Comparison of ENCODE assay signal across 31 cellular contexts in genomic region chr6:63425493-63425892, GRCh38.
DNase-seq lines count a peak whose midpoint lies in the region; ATAC-seq, FAIRE-seq and TF ChIP-seq lines count a peak whose summit lies in the region.
"Had no signal": no experiment of that assay in that cellular context is flagged by ENCODE, and none has a peak within 500 bp of the region (broad histone marks: within the 10 kb centered on the region; RNA-seq: fewer than 3 reads in every experiment).

No MANE protein-coding gene starts in this region.

- no peak overlapping the region for H3K4me2 ChIP-seq in HepG2 (ENCODE audit: low read depth, low read length)
- H3K4me2 ChIP-seq: A549; BLaER1; BLaER1 treated with 17β-estradiol and CSF1 and Interleukin-3, amounts not matched to agents 10 nM and 100 nM had no signal

- H3K27ac ChIP-seq in HepG2 (ENCODE audit: extremely low read length, insufficient read depth, low read length) (no peak overlapping the region), right lobe of liver (no peak overlapping the region), HEK293 (ENCODE audit: extremely low read depth, low read depth, low read length) (no peak overlapping the region)
- H3K27ac ChIP-seq: 22Rv1; A549; BLaER1; BLaER1 treated with 17β-estradiol and CSF1 and Interleukin-3, amounts not matched to agents 10 nM and 100 nM; C4-2B had no signal

- H3K79me2 ChIP-seq in HepG2 (ENCODE audit: insufficient read depth, low read length): no peaks in the 10 kb centered on the region

- no peak overlapping the region for H3K9ac ChIP-seq in HepG2 (ENCODE audit: insufficient read depth, low read depth, low read length)
- H3K9ac ChIP-seq: BLaER1; BLaER1 treated with 17β-estradiol and CSF1 and Interleukin-3, amounts not matched to agents 10 nM and 100 nM had no signal

- DNase-seq in HepG2 (ENCODE audit: low spot score) (no peak), right lobe of liver (no peak), OCI-M1 (lab: John Stamatoyannopoulos, UW) (no peak)
- DNase-seq: 8988T; ACHN; AML-193; BE2C; C1 segment of cervical spinal cord; Caco-2; Calu3; CD4-positive, alpha-beta memory T cell; CD4-positive, alpha-beta T cell; CD4-positive, CD25-positive, alpha-beta regulatory T cell; CD8-positive, alpha-beta memory T cell; CD8-positive, alpha-beta T cell; COR-L47; DMS 273 treated with DMSO at 0.1 percent for 48 hours; DMS153; DMS53; DMS79; DMS79 treated with DMSO at 0.1 percent for 48 hours; DND-41; EL had no signal

- in situ Hi-C loops in HepG2 (cut with HindIII; ENCODE audit: extremely low pct_ligation_motif_present, low pct_unique_long_range_greater_than_20kb): no loop called here

- H3K36me3 ChIP-seq in HepG2 (replicated peaks in 1 of 2; ENCODE audit: control insufficient read depth in 1 of 2, insufficient read depth in 2 of 2, low read length in 2 of 2) (no peaks in the 10 kb centered on the region; a peak in 1 of 5 replicates), right lobe of liver (no peaks in the 10 kb centered on the region), HEK293 (ENCODE audit: control insufficient read depth in 2 of 2, insufficient read depth in 1 of 2, low read length in 2 of 2) (no peaks in the 10 kb centered on the region)
- H3K36me3 ChIP-seq: BE2C; BLaER1; BLaER1 treated with 17β-estradiol and CSF1 and Interleukin-3, amounts not matched to agents 10 nM and 100 nM had no signal

- TF ChIP-seq CTCF in HepG2 (CRISPR knock-in tag; IDR thresholded peaks at IDR 0.05): no peak
- no peak for TF ChIP-seq CTCF in right lobe of liver (IDR thresholded peaks at IDR 0.05)
- no peak for TF ChIP-seq CTCF in HEK293 (tag by site-specific recombination; IDR thresholded peaks at IDR 0.05)

- BruUV-seq in HepG2 (replicated peaks; lab: Mats Ljungman, UMichigan): no TSS peak

- TF ChIP-seq EP300 in HepG2 (IDR thresholded peaks at IDR 0.05; ENCODE audit: low read depth in 2 of 2, low read length in 2 of 2) (no peak), HepG2 (CRISPR knock-in tag; IDR thresholded peaks at IDR 0.05; ENCODE audit: borderline replicate concordance) (no peak)

- H3K9me3 ChIP-seq in HepG2 (ENCODE audit: low read length) (no peaks in the 10 kb centered on the region), right lobe of liver (no peaks in the 10 kb centered on the region), HEK293 (ENCODE audit: control insufficient read depth, insufficient read depth, low read depth, low read length) (no peaks in the 10 kb centered on the region)
- H3K9me3 ChIP-seq: BE2C, Caco-2 had no signal

- H4K20me1 ChIP-seq in HepG2 (ENCODE audit: insufficient read depth, low read length): no peaks in the 10 kb centered on the region
- H4K20me1 ChIP-seq: BLaER1; BLaER1 treated with 17β-estradiol and CSF1 and Interleukin-3, amounts not matched to agents 10 nM and 100 nM had no signal

- H3K4me1 ChIP-seq in HepG2 (ENCODE audit: insufficient read depth, low read length) (peaks cover 44% of the 10 kb centered on the region), right lobe of liver (peaks cover 0 to 4% (median 0%) of the 10 kb centered on the region in 4 donors), HEK293 (ENCODE audit: control insufficient read depth, insufficient read depth, low read length) (no peaks in the 10 kb centered on the region)
- H3K4me1 ChIP-seq: BE2C; BLaER1; BLaER1 treated with 17β-estradiol and CSF1 and Interleukin-3, amounts not matched to agents 10 nM and 100 nM; Caco-2 had no signal

- H2AFZ ChIP-seq in HepG2 (ENCODE audit: low read length): no peak overlapping the region

- no peak for FAIRE-seq in HepG2 (lab: Jason Lieb, UNC)
- FAIRE-seq: A204.1, A549, D721Med had no signal

- POLR2A ChIA-PET in HepG2 (lab: Yijun Ruan, JAX): no interaction called here
- POLR2A ChIA-PET in HEK293 (lab: Yijun Ruan, JAX): no interaction called here

- CTCF ChIA-PET in HepG2 (lab: Yijun Ruan, JAX; ENCODE audit: low intra/inter-chr PET ratio, low total read pairs) (no interaction called here), HEK293 (lab: Yijun Ruan, JAX) (interaction anchor here (1.6 kb wide), 1 partner anchor 73 kb away, joined by 3 read pairs; no protein-coding TSS in a partner anchor)

- intact Hi-C loops in HepG2 (cut with micrococcal nuclease; ENCODE audit: unreplicated experiment): no loop called here
- intact Hi-C loops in right lobe of liver (cut with DNase I): no loop called here

- TF ChIP-seq RAD21 in HepG2 (CRISPR knock-in tag; IDR thresholded peaks at IDR 0.05): no peak

- H3K27me3 ChIP-seq in HepG2 (ENCODE audit: control insufficient read depth in 1 of 2, insufficient read depth in 2 of 2, low read length in 2 of 2) (no peaks in the 10 kb centered on the region), right lobe of liver (no peaks in the 10 kb centered on the region)
- H3K27me3 ChIP-seq: BE2C; BLaER1; BLaER1 treated with 17β-estradiol and CSF1 and Interleukin-3, amounts not matched to agents 10 nM and 100 nM had no signal

- WGBS in HepG2 (ENCODE audit: low lambda C conversion rate): 96% methylated on average over 2 of the region's 2 CpGs
- 88% methylated on average over 2 of the region's 2 CpGs for WGBS in right lobe of liver (ENCODE audit: insufficient coverage, low coverage, low lambda C conversion rate, missing lambda C conversion rate)

- no peak for TF ChIP-seq POLR2A in HepG2 (IDR thresholded peaks at IDR 0.05; ENCODE audit: insufficient read depth in 1 of 2, low read depth in 2 of 2, low read length in 2 of 2)
- TF ChIP-seq POLR2A in right lobe of liver (IDR thresholded peaks at IDR 0.05): no peak

- no peak overlapping the region for H3K4me3 ChIP-seq in HepG2 (replicated peaks in 1 of 3; ENCODE audit: insufficient read depth in 1 of 3, low read depth in 2 of 3, low read length in 3 of 3)
- H3K4me3 ChIP-seq in right lobe of liver: no peak overlapping the region
- no peak overlapping the region for H3K4me3 ChIP-seq in HEK293 (ENCODE audit: low read depth, low read length)
- H3K4me3 ChIP-seq: A549; BLaER1; BLaER1 treated with 17β-estradiol and CSF1 and Interleukin-3, amounts not matched to agents 10 nM and 100 nM had no signal

- ATAC-seq in HepG2 (no peak), right lobe of liver (no peak)
- ATAC-seq: CD8-positive, alpha-beta T cell had no signal

TF ChIP-seq in HepG2, 621 proteins besides CTCF, POLR2A, EP300 and RAD21:
- peak; percentile 78 for TF ChIP-seq ZNF121 (CRISPR knock-in tag; IDR thresholded peaks at IDR 0.05)
- peak; percentile 72; the same call in 1 of the 2 replicates for TF ChIP-seq ZNF7 (CRISPR knock-in tag; IDR thresholded peaks at IDR 0.05)
- no peak for TF ChIP-seq AGO2 (optimal IDR thresholded peaks at IDR 0.05; ENCODE audit: low read depth, low read length)

TF ChIP-seq in HEK293, 187 proteins besides CTCF, POLR2A, EP300 and RAD21:
- TF ChIP-seq ZNF529 (tag by site-specific recombination; IDR thresholded peaks at IDR 0.05; ENCODE audit: insufficient replicate concordance) (no peak), ZNF596 (tag by site-specific recombination; IDR thresholded peaks at IDR 0.05) (no peak), PATZ1 (tag by site-specific recombination; IDR thresholded peaks at IDR 0.05) (no peak), KLF8 (tag by site-specific recombination; IDR thresholded peaks at IDR 0.05) (no peak), ZNF121 (tag by site-specific recombination; IDR thresholded peaks at IDR 0.05) (0 out of 2 replicates have a peak, but pooled peaks have one; percentile 9)
- TF ChIP-seq, protein P1, sequence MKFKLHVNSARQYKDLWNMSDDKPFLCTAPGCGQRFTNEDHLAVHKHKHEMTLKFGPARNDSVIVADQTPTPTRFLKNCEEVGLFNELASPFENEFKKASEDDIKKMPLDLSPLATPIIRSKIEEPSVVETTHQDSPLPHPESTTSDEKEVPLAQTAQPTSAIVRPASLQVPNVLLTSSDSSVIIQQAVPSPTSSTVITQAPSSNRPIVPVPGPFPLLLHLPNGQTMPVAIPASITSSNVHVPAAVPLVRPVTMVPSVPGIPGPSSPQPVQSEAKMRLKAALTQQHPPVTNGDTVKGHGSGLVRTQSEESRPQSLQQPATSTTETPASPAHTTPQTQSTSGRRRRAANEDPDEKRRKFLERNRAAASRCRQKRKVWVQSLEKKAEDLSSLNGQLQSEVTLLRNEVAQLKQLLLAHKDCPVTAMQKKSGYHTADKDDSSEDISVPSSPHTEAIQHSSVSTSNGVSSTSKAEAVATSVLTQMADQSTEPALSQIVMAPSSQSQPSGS (tag by site-specific recombination; IDR thresholded peaks at IDR 0.05; ENCODE audit: low read depth): no peak
TF ChIP-seq in HEK293: peak in this region for 1.

Comparison
In these comparisons a context has a peak if more than half of its experiments do, and no peak if none do; other contexts are left out.
1. Of the 63 proteins assayed by ChIP-seq in both HepG2 and HEK293: peak only in HepG2: none; only in HEK293: none; in both: ZNF121; in neither: 62.